ENCODE assay signal across 13 cellular contexts in the genomic region with DNA sequence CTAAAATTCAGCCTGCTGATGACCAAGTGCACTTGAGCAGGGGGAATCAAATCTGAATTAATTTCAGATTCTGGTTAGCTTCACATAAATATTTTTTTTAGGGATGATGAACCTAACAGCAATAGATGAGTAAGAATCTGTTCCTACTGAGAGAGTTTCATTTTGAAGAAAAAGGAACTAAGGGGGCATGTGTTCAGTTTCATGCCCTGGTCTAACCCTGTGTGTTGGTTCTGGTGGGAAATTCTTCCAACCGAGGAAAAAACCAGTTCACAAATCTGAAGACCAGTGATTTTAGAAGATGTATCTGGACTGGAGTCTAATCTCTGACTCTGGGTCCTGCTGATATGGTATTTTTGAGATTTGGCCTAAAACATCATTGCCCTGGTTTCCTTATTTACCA. TPM values are rescaled to one million over a fixed set of nuclear protein-coding genes. Genes with fewer than 3 reads are reported as not detected.
DNase-seq lines count a peak whose midpoint lies in the region; ATAC-seq, FAIRE-seq and TF ChIP-seq lines count a peak whose summit lies in the region.
"Had no signal": no experiment of that assay in that cellular context is flagged by ENCODE, and none has a peak within 500 bp of the region (broad histone marks: within the 10 kb centered on the region; RNA-seq: fewer than 3 reads in every experiment).

No MANE protein-coding gene starts in this region.

- POLR2A ChIA-PET in activated B cell treated with CpG ODN at 0.5 μM for 24 hours (lab: Charles Lee): interaction anchor here (0.9 to 3.3 kb wide), 6 partner anchors 12 to 834 kb away, joined by 3 to 54 read pairs (median 6); a partner anchor contains a TSS

- CTCF ChIA-PET in activated naive CD4-positive, alpha-beta T cell treated with anti-CD3 and anti-CD28 coated beads, Interleukin-2, amount 10 ng/mL, durations not matched to agents 7 days and 5 days (lab: Charles Lee): interaction anchor here (1.3 to 7.8 kb wide), 4 partner anchors 10 to 119 kb away, joined by 3 to 62 read pairs (median 32); no protein-coding TSS in a partner anchor
- CTCF ChIA-PET in activated B cell treated with CpG ODN at 0.5 μM for 24 hours (lab: Charles Lee): interaction anchor here (3.0 to 9.6 kb wide), 3 partner anchors 9 to 95 kb away, joined by 17 to 192 read pairs (median 19); no protein-coding TSS in a partner anchor

- peaks cover 98% of the 10 kb centered on the region for H3K4me1 Mint-ChIP-seq in activated naive CD4-positive, alpha-beta T cell treated with anti-CD3 and anti-CD28 coated beads, Interleukin-2, amount 10 ng/mL, durations not matched to agents 7 days and 5 days
- peaks cover 96% of the 10 kb centered on the region for H3K4me1 Mint-ChIP-seq in activated B cell treated with CpG ODN at 0.5 μM for 24 hours

- FAIRE-seq in GM12891 (lab: Jason Lieb, UNC): no peak

- H3K9me3 Mint-ChIP-seq in activated naive CD4-positive, alpha-beta T cell treated with anti-CD3 and anti-CD28 coated beads, Interleukin-2, amount 10 ng/mL, durations not matched to agents 7 days and 5 days: no peaks in the 10 kb centered on the region
- H3K9me3 Mint-ChIP-seq in activated B cell treated with CpG ODN at 0.5 μM for 24 hours: no peaks in the 10 kb centered on the region

- no peaks in the 10 kb centered on the region for H3K27me3 Mint-ChIP-seq in activated naive CD4-positive, alpha-beta T cell treated with anti-CD3 and anti-CD28 coated beads, Interleukin-2, amount 10 ng/mL, durations not matched to agents 7 days and 5 days
- H3K27me3 Mint-ChIP-seq in activated B cell treated with CpG ODN at 0.5 μM for 24 hours: no peaks in the 10 kb centered on the region

- peaks cover 92% of the 10 kb centered on the region for H3K36me3 Mint-ChIP-seq in activated naive CD4-positive, alpha-beta T cell treated with anti-CD3 and anti-CD28 coated beads, Interleukin-2, amount 10 ng/mL, durations not matched to agents 7 days and 5 days
- peaks cover 72% of the 10 kb centered on the region for H3K36me3 Mint-ChIP-seq in activated B cell treated with CpG ODN at 0.5 μM for 24 hours (ENCODE audit: low read depth)

- H3K27ac Mint-ChIP-seq in activated naive CD4-positive, alpha-beta T cell treated with anti-CD3 and anti-CD28 coated beads, Interleukin-2, amount 10 ng/mL, durations not matched to agents 7 days and 5 days: peak overlapping the region; percentile 88
- H3K27ac Mint-ChIP-seq in activated B cell treated with CpG ODN at 0.5 μM for 24 hours: peak overlapping the region; percentile 90

- intact Hi-C loops in activated B cell treated with CpG ODN at 0.5 μM for 24 hours (cut with micrococcal nuclease): loop anchor here (2.0 to 10.0 kb wide), 5 partner anchors 97 to 1983 kb away; a partner anchor contains a TSS

- ATAC-seq in HG03095 (IDR thresholded peaks at IDR 0.05; ENCODE audit: unreplicated experiment) (peak; percentile 47), activated B cell treated with CpG ODN at 0.5 μM for 24 hours (ENCODE audit: low read depth) (peak; percentile 50), GM19452 (IDR thresholded peaks at IDR 0.05; ENCODE audit: unreplicated experiment) (no peak)

- no peak for DNase-seq in activated naive CD4-positive, alpha-beta T cell treated with anti-CD3 and anti-CD28 coated beads, Interleukin-2, amount 10 ng/mL, durations not matched to agents 7 days and 5 days
- DNase-seq in activated naive CD4-positive, alpha-beta T cell treated with Interleukin-2 at 50 U/mL for 16 hours: no peak
- no peak for DNase-seq in activated B cell treated with CpG ODN at 0.5 μM for 24 hours
- no peak for DNase-seq in cortex of kidney (lab: John Stamatoyannopoulos, UW)
- no peak for DNase-seq in GM12891 (ENCODE audit: insufficient read length, low spot score)
- DNase-seq in NCI-H1048 (lab: John Stamatoyannopoulos, UW): no peak
- DNase-seq: erythroblast; islet precursor cell; Karpas-422; NK-92 treated with Interleukin-12 subunit alpha and Interleukin-12 subunit beta, amount 100 ng/mL, for 24 hours; ovary had no signal

- no peak for TF ChIP-seq CTCF in activated B cell treated with CpG ODN at 0.5 μM for 24 hours (IDR thresholded peaks at IDR 0.05)

- no peak for TF ChIP-seq POLR2A in GM12891 (IDR thresholded peaks at IDR 0.05; ENCODE audit: low read depth, low read length)

- no peak overlapping the region for H3K4me3 Mint-ChIP-seq in activated naive CD4-positive, alpha-beta T cell treated with anti-CD3 and anti-CD28 coated beads, Interleukin-2, amount 10 ng/mL, durations not matched to agents 7 days and 5 days
- H3K4me3 Mint-ChIP-seq in activated B cell treated with CpG ODN at 0.5 μM for 24 hours: peak overlapping the region; percentile 47

TF ChIP-seq in GM12891, 5 proteins besides CTCF, POLR2A, EP300 and RAD21:
- no peak for TF ChIP-seq PAX5 (IDR thresholded peaks at IDR 0.05; ENCODE audit: insufficient read depth, low read length, severe bottlenecking)
- TF ChIP-seq TAF1 (IDR thresholded peaks at IDR 0.05; ENCODE audit: low read depth, low read length): no peak
- TF ChIP-seq SPI1 (IDR thresholded peaks at IDR 0.05; ENCODE audit: low read depth, low read length): no peak
- no peak for TF ChIP-seq POU2F2 (IDR thresholded peaks at IDR 0.05; ENCODE audit: low read depth, low read length)
- no peak for TF ChIP-seq POLR2AphosphoS5 (IDR thresholded peaks at IDR 0.05; ENCODE audit: low read depth, low read length)

RNA-seq across cellular contexts. Expression of a gene that starts 13.7 kb away (rescaled TPM):
- 151 and 156 TPM in 2 replicates for total RNA-seq in activated B cell treated with CpG ODN at 0.5 μM for 24 hours
- 10.6 TPM for polyA plus RNA-seq in GM12891 (2012; ENCODE audit: low read depth, missing spikeins)

RNA-seq across cellular contexts. Expression of a gene that starts 36.1 kb away (rescaled TPM):
- not detected in 2 replicates for total RNA-seq in activated B cell treated with CpG ODN at 0.5 μM for 24 hours
- not detected for polyA plus RNA-seq in GM12891 (2012; ENCODE audit: low read depth, missing spikeins)
